Comparison of ENCODE assay signal across 18 cellular contexts in the genomic region with DNA sequence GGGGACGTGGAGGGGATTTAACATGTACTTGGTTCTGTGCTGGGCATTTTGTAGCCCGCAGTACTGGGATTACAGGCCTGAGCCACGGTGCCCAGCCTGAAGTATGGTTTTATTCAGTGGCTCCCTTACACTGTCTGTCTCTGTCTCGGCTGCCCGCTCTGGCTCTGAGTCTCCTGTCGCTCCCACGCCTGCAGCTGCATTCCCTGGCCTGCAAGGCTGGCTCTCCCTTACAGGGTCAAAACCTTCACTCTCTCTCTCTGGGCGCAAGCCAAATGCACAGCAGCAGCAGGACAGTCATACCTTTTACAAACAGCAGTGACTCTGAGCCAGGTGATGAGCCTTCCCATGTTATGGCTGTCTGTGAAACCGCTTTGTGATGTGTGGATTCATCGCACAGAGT.
DNase-seq lines count a peak whose midpoint lies in the region; ATAC-seq and TF ChIP-seq lines count a peak whose summit lies in the region.
"Had no signal": no experiment of that assay in that cellular context is flagged by ENCODE, and none has a peak within 500 bp of the region (broad histone marks: within the 10 kb centered on the region; RNA-seq: fewer than 3 reads in every experiment).

No MANE protein-coding gene starts in this region.

- peaks cover 0 to 4% (median 2%) of the 10 kb centered on the region in 8 donors for H3K9me3 ChIP-seq in spleen
- H3K9me3 ChIP-seq: thoracic aorta had no signal

- no peak overlapping the region for H3K4me3 ChIP-seq in spleen
- H3K4me3 ChIP-seq: thoracic aorta had no signal

- H3K27me3 ChIP-seq in spleen (replicated peaks in 1 of 7): peaks cover 0 to 22% (median 0%) of the 10 kb centered on the region in 7 donors
- H3K27me3 ChIP-seq: brain microvascular endothelial cell had no signal

- 73 to 88% (median 84%) methylated on average over 10 of the region's 10 CpGs for WGBS in spleen, 5 donors

- H3K27ac ChIP-seq in VCaP: peak overlapping the region; percentile 30
- H3K27ac ChIP-seq in spleen: peak overlapping the region in 5 of 8 donors; percentile 54 to 65 (median 59)
- H3K27ac ChIP-seq: brain microvascular endothelial cell had no signal

- intact Hi-C loops in Right ventricle myocardium inferior (cut with DNase I) (loop anchor here (2.0 kb wide), 2 partner anchors 53 to 61 kb away; no protein-coding TSS in a partner anchor), spleen (cut with DNase I; ENCODE audit: low total_unique reads) (no loop called here)

- peak; percentile 61 for ATAC-seq in Right ventricle myocardium inferior
- ATAC-seq in GM18867 (IDR thresholded peaks at IDR 0.05; ENCODE audit: unreplicated experiment): no peak
- ATAC-seq in GM21619 (IDR thresholded peaks at IDR 0.05; ENCODE audit: unreplicated experiment): no peak
- ATAC-seq: CD8-positive, alpha-beta T cell had no signal

- no peak for TF ChIP-seq CTCF in VCaP (conservative IDR thresholded peaks at IDR 0.05)
- no peak for TF ChIP-seq CTCF in spleen (IDR thresholded peaks at IDR 0.05 in 8 of 11, conservative IDR thresholded peaks at IDR 0.05 in 3 of 11)

- TF ChIP-seq POLR2A in spleen (IDR thresholded peaks at IDR 0.05): no peak

- H3K36me3 ChIP-seq in spleen: no peaks in the 10 kb centered on the region
- H3K36me3 ChIP-seq: brain microvascular endothelial cell, thoracic aorta had no signal

- DNase-seq in Right ventricle myocardium inferior (ENCODE audit: missing footprints): no peak
- peak; percentile 48 for DNase-seq in medulla oblongata (ENCODE audit: extremely low spot score)
- no peak for DNase-seq in spleen
- DNase-seq in AG08395 (ENCODE audit: low spot score): no peak
- DNase-seq in NCI-H2196 (lab: John Stamatoyannopoulos, UW; ENCODE audit: unreplicated experiment): no peak
- DNase-seq: activated CD4-positive, alpha-beta T cell treated with anti-CD3 and anti-CD28 coated beads, Interleukin-2, amount 10 ng/mL, durations not matched to agents 7 days and 5 days; brain microvascular endothelial cell; CD8-positive, alpha-beta T cell; effector memory CD4-positive, alpha-beta T cell; foreskin fibroblast; H9; immature natural killer cell; NCI-H187; NCI-H510A treated with DMSO at 0.1 percent for 48 hours had no signal

- peaks cover 0 to 12% (median 0%) of the 10 kb centered on the region in 6 donors for H3K4me1 ChIP-seq in spleen
